8 cellular contexts compared by ENCODE assay signal in genomic region chr11:41788177-41788576, GRCh38.
"Had no signal": no experiment of that assay in that cellular context is flagged by ENCODE, and none has a peak within 500 bp of the region (broad histone marks: within the 10 kb centered on the region; RNA-seq: fewer than 3 reads in every experiment).

No MANE protein-coding gene starts in this region.

- DNase-seq: GDM1, GF-D8 had no signal

- ATAC-seq: GM12878 had no signal

- H3K4me3 ChIP-seq: GM12878 had no signal

- FAIRE-seq: G401.6, GM12878, GM12891, GM12892, GM18507, GM19239 had no signal
